ENCODE assay signal across 17 cellular contexts in the genomic region with DNA sequence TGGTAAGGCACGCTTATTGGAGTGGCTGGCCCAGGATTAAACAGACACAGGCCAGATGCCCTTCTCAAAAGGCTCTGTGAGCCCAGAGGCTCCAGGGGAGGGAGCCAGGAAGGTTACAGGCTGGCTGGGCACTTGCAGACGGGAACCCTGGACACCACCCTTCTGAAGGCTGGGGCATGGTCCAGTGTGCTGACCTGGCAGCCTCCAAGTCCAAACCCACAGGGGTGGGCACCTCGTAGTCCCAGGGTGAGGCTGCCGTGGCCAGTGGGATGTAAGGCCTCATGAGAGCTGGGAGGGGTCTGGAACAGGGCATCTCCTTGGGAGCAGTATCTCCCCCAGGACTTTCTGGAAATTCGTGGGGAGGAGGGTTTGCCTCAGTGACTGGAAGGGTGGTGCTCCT. TPM values are rescaled to one million over a fixed set of nuclear protein-coding genes. Genes with fewer than 3 reads are reported as not detected.
DNase-seq lines count a peak whose midpoint lies in the region; ATAC-seq and TF ChIP-seq lines count a peak whose summit lies in the region.
"Had no signal": no experiment of that assay in that cellular context is flagged by ENCODE, and none has a peak within 500 bp of the region (broad histone marks: within the 10 kb centered on the region; RNA-seq: fewer than 3 reads in every experiment).

No MANE protein-coding gene starts in this region.

- H3K27ac ChIP-seq in heart right ventricle: peak overlapping the region in 6 of 10 donors; percentile 17 to 93 (median 66)
- H3K27ac ChIP-seq in coronary artery: no peak overlapping the region
- H3K27ac ChIP-seq in upper lobe of right lung: peak overlapping the region; percentile 58
- H3K27ac ChIP-seq: C4-2B had no signal

- WGBS in heart right ventricle, 2 donors: 66 to 80% methylated on average over 5 of the region's 5 CpGs

- TF ChIP-seq CTCF in heart right ventricle (IDR thresholded peaks at IDR 0.05) (no peak), coronary artery (IDR thresholded peaks at IDR 0.05) (no peak), mucosa of descending colon (IDR thresholded peaks at IDR 0.05) (no peak), upper lobe of right lung (IDR thresholded peaks at IDR 0.05) (no peak)

- no peaks in the 10 kb centered on the region for H3K9me3 ChIP-seq in heart right ventricle
- no peaks in the 10 kb centered on the region for H3K9me3 ChIP-seq in mucosa of descending colon
- no peaks in the 10 kb centered on the region for H3K9me3 ChIP-seq in upper lobe of right lung

- H3K4me3 ChIP-seq in heart right ventricle (no peak overlapping the region), coronary artery (no peak overlapping the region), mucosa of descending colon (no peak overlapping the region), upper lobe of right lung (no peak overlapping the region)

- peaks cover 7 to 88% (median 44%) of the 10 kb centered on the region in 9 donors for H3K4me1 ChIP-seq in heart right ventricle
- peaks cover 22% of the 10 kb centered on the region for H3K4me1 ChIP-seq in mucosa of descending colon (ENCODE audit: low read depth)
- H3K4me1 ChIP-seq in upper lobe of right lung: peaks cover 54% of the 10 kb centered on the region

- no peaks in the 10 kb centered on the region for H3K36me3 ChIP-seq in heart right ventricle
- no peaks in the 10 kb centered on the region for H3K36me3 ChIP-seq in mucosa of descending colon (ENCODE audit: low read depth)
- H3K36me3 ChIP-seq in upper lobe of right lung: no peaks in the 10 kb centered on the region

- ATAC-seq in heart right ventricle (no peak), left cardiac atrium (no peak), mucosa of descending colon (no peak), upper lobe of right lung (no peak), GM18870 (IDR thresholded peaks at IDR 0.05; ENCODE audit: unreplicated experiment) (no peak)

- no peaks in the 10 kb centered on the region for H3K27me3 ChIP-seq in heart right ventricle
- no peaks in the 10 kb centered on the region for H3K27me3 ChIP-seq in upper lobe of right lung

- intact Hi-C loops in heart right ventricle (cut with DNase I) (no loop called here), left cardiac atrium (cut with DNase I) (no loop called here), mucosa of descending colon (cut with DNase I, micrococcal nuclease) (no loop called here), upper lobe of right lung (cut with DNase I) (no loop called here)

- DNase-seq in heart right ventricle (no peak), left cardiac atrium (no peak), coronary artery (ENCODE audit: low spot score) (peak; percentile 58), mucosa of descending colon (peak in 2 of 3 donors; percentile 22 to 46), upper lobe of right lung (peak; percentile 56), NCI-H748 treated with DMSO at 0.1 percent for 48 hours (lab: John Stamatoyannopoulos, UW) (no peak)
- DNase-seq in stimulated activated naive CD4-positive, alpha-beta T cell treated with Interleukin-2 at 50 U/mL for 16 hours (lab: John Stamatoyannopoulos, UW): no peak
- DNase-seq: DMS153, KG1, NCI-H1436, NCI-H2029 treated with DMSO at 0.1 percent for 48 hours, NCI-H2171 treated with DMSO at 0.1 percent for 48 hours, NCI-H774 had no signal

RNA-seq across cellular contexts. Expression of a gene that starts 19.6 kb away (rescaled TPM):
- 1 to 10 TPM; 1.0 to 3.3 (median 2.1) TPM for total RNA-seq in heart right ventricle
- polyA plus RNA-seq in heart right ventricle: 1 to 10 TPM; 1.4 to 3.1 TPM
- total RNA-seq in left cardiac atrium: 1 to 10 TPM; 1.1 to 2.3 TPM
- 10 to 100 TPM in 1 of 3 donors, 1 to 10 TPM in 2; 1.8 to 12.0 (median 3.6) TPM for total RNA-seq in mucosa of descending colon
- total RNA-seq in upper lobe of right lung: 17.2 TPM
- total RNA-seq: A673, NCI-H460 had no signal

RNA-seq across cellular contexts. Expression of a gene that starts 26.8 kb away (rescaled TPM):
- total RNA-seq in heart right ventricle (1 to 10 TPM in 2 of 10 donors, under 1 TPM in 8; 0.12 to 1.2 (median 0.41) TPM), left cardiac atrium (under 1 TPM; 0.29 to 0.73 TPM), mucosa of descending colon (1 to 10 TPM; 1.1 to 1.5 (median 1.3) TPM), upper lobe of right lung (1.9 TPM)
- polyA plus RNA-seq in heart right ventricle: under 1 TPM; 0.12 to 0.44 TPM
- total RNA-seq: A673 had no signal

RNA-seq across cellular contexts. Expression of a gene that starts 39.9 kb away (rescaled TPM):
- total RNA-seq in heart right ventricle (not detected), left cardiac atrium (under 1 TPM in 1 of 2 donors, not detected in 1; 0.29 TPM), mucosa of descending colon (under 1 TPM in 1 of 3 donors, not detected in 2; 0.90 TPM), upper lobe of right lung (1.2 TPM)
- under 1 TPM in 1 of 2 donors, not detected in 1; 0.13 TPM for polyA plus RNA-seq in heart right ventricle
- total RNA-seq: A673, NCI-H460 had no signal

Comparison
In these comparisons a context has a peak if more than half of its experiments do, and no peak if none do; other contexts are left out.
1. DNase-seq: peak in coronary artery (single experiment), mucosa of descending colon (2 of 3) and upper lobe of right lung (single experiment); none in heart right ventricle (0 of 2), left cardiac atrium (single experiment), NCI-H748 treated with DMSO at 0.1 percent for 48 hours (single experiment) and stimulated activated naive CD4-positive, alpha-beta T cell treated with Interleukin-2 at 50 U/mL for 16 hours (single experiment).
2. H3K27ac ChIP-seq: peak in heart right ventricle (6 of 10) and upper lobe of right lung (single experiment); none in coronary artery (0 of 2).